1 cellular context compared by ENCODE assay signal in the genomic region with DNA sequence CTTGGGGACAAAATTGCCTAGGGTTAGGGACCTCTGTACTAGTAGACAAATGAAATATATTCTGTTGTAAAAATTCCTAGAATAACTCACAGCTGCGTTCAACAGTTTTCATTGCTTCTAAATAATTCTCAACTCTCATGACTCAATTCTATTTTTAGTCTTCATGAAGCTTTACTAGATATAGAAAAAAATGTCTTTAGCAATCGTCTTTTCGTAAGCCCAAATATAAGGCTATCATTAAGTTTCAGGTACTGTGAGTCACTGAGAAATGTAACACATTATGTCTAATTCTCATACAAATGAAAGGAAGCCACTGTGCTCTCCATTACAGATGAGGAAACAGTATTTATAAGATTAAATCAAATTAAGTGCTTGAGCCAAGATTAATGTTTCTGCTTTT.
TF ChIP-seq lines count a peak whose summit lies in the region.

No MANE protein-coding gene starts in this region.

TF ChIP-seq in SK-N-SH, 30 proteins besides CTCF, POLR2A, EP300 and RAD21 (continued from another document):
- TF ChIP-seq, protein P1, sequence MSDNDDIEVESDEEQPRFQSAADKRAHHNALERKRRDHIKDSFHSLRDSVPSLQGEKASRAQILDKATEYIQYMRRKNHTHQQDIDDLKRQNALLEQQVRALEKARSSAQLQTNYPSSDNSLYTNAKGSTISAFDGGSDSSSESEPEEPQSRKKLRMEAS (IDR thresholded peaks at IDR 0.05; ENCODE audit: low read depth), result no peak
